Comparison of ENCODE assay signal across 12 cellular contexts in the genomic region with DNA sequence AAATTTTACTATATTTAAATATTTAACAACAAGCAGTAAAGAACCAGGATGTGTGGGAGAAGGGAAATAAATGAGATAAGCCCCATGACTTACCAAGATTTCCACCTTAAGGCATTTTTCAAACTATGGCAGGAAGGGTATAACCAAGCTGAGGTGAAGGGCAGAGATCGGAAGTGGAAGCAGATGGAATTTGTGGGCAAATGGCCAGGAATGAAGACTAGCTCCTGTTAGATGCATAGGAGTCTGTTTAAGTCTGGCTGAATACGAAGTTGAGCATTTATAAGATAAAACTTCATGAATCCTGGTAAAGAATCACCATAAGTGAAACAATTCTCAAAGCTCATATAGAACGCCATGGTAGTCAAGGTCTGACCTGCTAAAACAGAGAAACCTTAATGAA.
A peak's percentile ranks its signal among the peaks of the same experiment; 100 is the strongest.
DNase-seq lines count a peak whose midpoint lies in the region; TF ChIP-seq lines count a peak whose summit lies in the region.
"Had no signal": no experiment of that assay in that cellular context is flagged by ENCODE, and none has a peak within 500 bp of the region (broad histone marks: within the 10 kb centered on the region; RNA-seq: fewer than 3 reads in every experiment).

No MANE protein-coding gene starts in this region.

- TF ChIP-seq CTCF in fibroblast of the aortic adventitia (IDR thresholded peaks at IDR 0.05; ENCODE audit: insufficient read depth, low read length) = no peak
- no peak for TF ChIP-seq CTCF in GM20000 (IDR thresholded peaks at IDR 0.05; ENCODE audit: extremely low read depth, missing control alignments)

- no peaks in the 10 kb centered on the region for H3K9me3 ChIP-seq in SJCRH30 (replicated peaks)
- H3K9me3 ChIP-seq in effector memory CD4-positive, alpha-beta T cell (ENCODE audit: control insufficient read depth, low read length) = no peaks in the 10 kb centered on the region
- H3K9me3 ChIP-seq: Peyer's patch had no signal

- no peak overlapping the region for H3K27ac ChIP-seq in SJCRH30
- no peak overlapping the region for H3K27ac ChIP-seq in effector memory CD4-positive, alpha-beta T cell (ENCODE audit: insufficient read depth, low read length, poor library complexity, severe bottlenecking)
- H3K27ac ChIP-seq: C4-2B, Peyer's patch had no signal

- H3K4me1 Mint-ChIP-seq in activated naive CD8-positive, alpha-beta T cell treated with anti-CD3 and anti-CD28 coated beads for 36 hours = no peaks in the 10 kb centered on the region

- H3K4me3 ChIP-seq in SJCRH30 (no peak overlapping the region), fibroblast of the aortic adventitia (ENCODE audit: low read depth, low read length) (no peak overlapping the region)
- no peak overlapping the region for H3K4me3 ChIP-seq in effector memory CD4-positive, alpha-beta T cell (ENCODE audit: insufficient read depth, low read depth, low read length, poor library complexity, severe bottlenecking)
- H3K4me3 ChIP-seq: Peyer's patch had no signal

- no peaks in the 10 kb centered on the region for H3K36me3 ChIP-seq in SJCRH30
- no peaks in the 10 kb centered on the region for H3K36me3 ChIP-seq in effector memory CD4-positive, alpha-beta T cell (ENCODE audit: control insufficient read depth, insufficient read depth, low read length)
- H3K36me3 ChIP-seq: Peyer's patch had no signal

- H3K27me3 Mint-ChIP-seq in activated naive CD8-positive, alpha-beta T cell treated with anti-CD3 and anti-CD28 coated beads for 36 hours = no peaks in the 10 kb centered on the region

- H3K27me3 ChIP-seq in SJCRH30 = no peaks in the 10 kb centered on the region
- no peaks in the 10 kb centered on the region for H3K27me3 ChIP-seq in effector memory CD4-positive, alpha-beta T cell (replicated peaks; ENCODE audit: control insufficient read depth, insufficient read depth, low read length, poor library complexity, severe bottlenecking)
- H3K27me3 ChIP-seq: Peyer's patch had no signal

- no peaks in the 10 kb centered on the region for H3K4me1 ChIP-seq in SJCRH30
- no peaks in the 10 kb centered on the region for H3K4me1 ChIP-seq in effector memory CD4-positive, alpha-beta T cell (ENCODE audit: control insufficient read depth, insufficient read depth, low read length, poor library complexity, severe bottlenecking)
- H3K4me1 ChIP-seq: Peyer's patch had no signal

- H3K27ac Mint-ChIP-seq in activated naive CD8-positive, alpha-beta T cell treated with anti-CD3 and anti-CD28 coated beads for 36 hours = no peak overlapping the region

- peak; percentile 31 for DNase-seq in NCI-H82 (lab: John Stamatoyannopoulos, UW)
- no peak for DNase-seq in NCI-H82 treated with DMSO at 0.1 percent for 48 hours (lab: John Stamatoyannopoulos, UW; ENCODE audit: unreplicated experiment)
- peak; percentile 93 for DNase-seq in NCI-H1694 treated with DMSO at 0.1 percent for 48 hours (lab: John Stamatoyannopoulos, UW)
- DNase-seq in SJCRH30 = peak; percentile 11 to 48
- peak; percentile 10 for DNase-seq in fibroblast of the aortic adventitia (ENCODE audit: low read depth)
- no peak for DNase-seq in GM20000 (ENCODE audit: low spot score)
- DNase-seq in effector memory CD4-positive, alpha-beta T cell = no peak
- no peak for DNase-seq in activated naive CD8-positive, alpha-beta T cell treated with anti-CD3 and anti-CD28 coated beads for 36 hours
- DNase-seq: H7, IMR-90, Peyer's patch had no signal

- H3K4me3 Mint-ChIP-seq in activated naive CD8-positive, alpha-beta T cell treated with anti-CD3 and anti-CD28 coated beads for 36 hours = no peak overlapping the region

- H3K36me3 Mint-ChIP-seq in activated naive CD8-positive, alpha-beta T cell treated with anti-CD3 and anti-CD28 coated beads for 36 hours = no peaks in the 10 kb centered on the region

- H3K9me3 Mint-ChIP-seq in activated naive CD8-positive, alpha-beta T cell treated with anti-CD3 and anti-CD28 coated beads for 36 hours = peaks cover 13% of the 10 kb centered on the region

Comparison
In these comparisons a context has a peak if more than half of its experiments do, and no peak if none do; other contexts are left out.
1. DNase-seq: peak in NCI-H82 (single experiment), NCI-H1694 treated with DMSO at 0.1 percent for 48 hours (single experiment), SJCRH30 (2 of 2) and fibroblast of the aortic adventitia (single experiment); none in NCI-H82 treated with DMSO at 0.1 percent for 48 hours (single experiment), GM20000 (single experiment), effector memory CD4-positive, alpha-beta T cell (0 of 3) and activated naive CD8-positive, alpha-beta T cell treated with anti-CD3 and anti-CD28 coated beads for 36 hours (single experiment).